Comparison of ENCODE assay signal across 12 cellular contexts in genomic region chr19:953501-954271, GRCh38. TPM values are rescaled to one million over a fixed set of nuclear protein-coding genes. Genes with fewer than 3 reads are reported as not detected.
DNase-seq lines count a peak whose midpoint lies in the region; ATAC-seq and TF ChIP-seq lines count a peak whose summit lies in the region.
"Had no signal": no experiment of that assay in that cellular context is flagged by ENCODE, and none has a peak within 500 bp of the region (broad histone marks: within the 10 kb centered on the region; RNA-seq: fewer than 3 reads in every experiment).

No MANE protein-coding gene starts in this region.

- peak overlapping the region; percentile 74 to 85 for H3K27ac Mint-ChIP-seq in effector memory CD8-positive, alpha-beta T cell
- no peak overlapping the region for H3K27ac Mint-ChIP-seq in neural crest cell (ENCODE audit: unreplicated experiment)
- H3K27ac Mint-ChIP-seq: activated T-helper 2 cell treated with anti-CD3 and anti-CD28 coated beads, Interferon-gamma antibody, Interleukin-2, Interleukin-4, amounts not matched to agents 10 μg/mL and 5 μg/mL and 100 μg/mL, durations not matched to agents 14 hours and 24 hours and 36 hours had no signal

- peaks cover 0 to 24% (median under 1%) of the 10 kb centered on the region in 11 experiments; a peak in 9 of 22 replicates for H3K36me3 ChIP-seq in BLaER1 treated with 17β-estradiol and CSF1 and Interleukin-3, amounts not matched to agents 10 nM and 100 nM
- H3K36me3 ChIP-seq in osteoblast (ENCODE audit: insufficient read depth, low read length) = no peaks in the 10 kb centered on the region
- H3K36me3 ChIP-seq: esophagus muscularis mucosa had no signal

- peak overlapping the region; percentile 79 to 94 (median 86); a peak in 21 of 22 replicates for H3K9ac ChIP-seq in BLaER1 treated with 17β-estradiol and CSF1 and Interleukin-3, amounts not matched to agents 10 nM and 100 nM

- peak overlapping the region in 8 of 10 experiments; percentile 49 to 71 (median 61); a peak in 15 of 20 replicates for H3K4me3 ChIP-seq in BLaER1 treated with 17β-estradiol and CSF1 and Interleukin-3, amounts not matched to agents 10 nM and 100 nM
- H3K4me3 ChIP-seq in HL-60 (replicated peaks; ENCODE audit: insufficient read depth, low read length) (no peak overlapping the region), osteoblast (ENCODE audit: insufficient read depth, low read length) (no peak overlapping the region)
- H3K4me3 ChIP-seq: esophagus muscularis mucosa had no signal

- H3K4me2 ChIP-seq in BLaER1 treated with 17β-estradiol and CSF1 and Interleukin-3, amounts not matched to agents 10 nM and 100 nM = peak overlapping the region; percentile 98 to 100 (median 100)
- H3K4me2 ChIP-seq in osteoblast (ENCODE audit: insufficient read depth, low read length) = no peak overlapping the region

- H3K9me3 Mint-ChIP-seq in effector memory CD8-positive, alpha-beta T cell = no peaks in the 10 kb centered on the region
- H3K9me3 Mint-ChIP-seq in neural crest cell = no peaks in the 10 kb centered on the region
- H3K9me3 Mint-ChIP-seq: activated T-helper 2 cell treated with anti-CD3 and anti-CD28 coated beads, Interferon-gamma antibody, Interleukin-2, Interleukin-4, amounts not matched to agents 10 μg/mL and 5 μg/mL and 100 μg/mL, durations not matched to agents 14 hours and 24 hours and 36 hours had no signal

- H3K36me3 Mint-ChIP-seq in effector memory CD8-positive, alpha-beta T cell (ENCODE audit: insufficient read depth) = no peaks in the 10 kb centered on the region
- no peaks in the 10 kb centered on the region for H3K36me3 Mint-ChIP-seq in neural crest cell (ENCODE audit: low read depth)

- peak overlapping the region; percentile 84 to 95 (median 94); a peak in 20 of 22 replicates for H3K27ac ChIP-seq in BLaER1 treated with 17β-estradiol and CSF1 and Interleukin-3, amounts not matched to agents 10 nM and 100 nM
- peak overlapping the region; percentile 89 for H3K27ac ChIP-seq in HL-60 (replicated peaks)
- no peak overlapping the region for H3K27ac ChIP-seq in osteoblast (ENCODE audit: low read depth, low read length)
- H3K27ac ChIP-seq: esophagus muscularis mucosa had no signal

- no peak overlapping the region for H2AFZ ChIP-seq in osteoblast (ENCODE audit: low read length)

- H3K27me3 Mint-ChIP-seq in effector memory CD8-positive, alpha-beta T cell = no peaks in the 10 kb centered on the region
- H3K27me3 Mint-ChIP-seq in neural crest cell (ENCODE audit: low read depth) = peaks cover 28% of the 10 kb centered on the region

- TF ChIP-seq CTCF in HL-60 (IDR thresholded peaks at IDR 0.05; ENCODE audit: insufficient read depth, low read length) (no peak), neural crest cell (conservative IDR thresholded peaks at IDR 0.05) (no peak), osteoblast (IDR thresholded peaks at IDR 0.05; ENCODE audit: extremely low read depth, low read depth, low read length) (no peak)

- H3K27me3 ChIP-seq in BLaER1 treated with 17β-estradiol and CSF1 and Interleukin-3, amounts not matched to agents 10 nM and 100 nM = no peaks in the 10 kb centered on the region
- H3K27me3 ChIP-seq in HL-60 (ENCODE audit: insufficient read depth, poor library complexity, severe bottlenecking) (no peaks in the 10 kb centered on the region), osteoblast (ENCODE audit: insufficient read depth, low read length) (no peaks in the 10 kb centered on the region)
- H3K27me3 ChIP-seq: esophagus muscularis mucosa had no signal

- peaks cover 79 to 98% (median 93%) of the 10 kb centered on the region in 10 experiments for H3K4me1 ChIP-seq in BLaER1 treated with 17β-estradiol and CSF1 and Interleukin-3, amounts not matched to agents 10 nM and 100 nM
- peaks cover 14% of the 10 kb centered on the region for H3K4me1 ChIP-seq in osteoblast (ENCODE audit: insufficient read depth, low read length)

- H3K4me3 Mint-ChIP-seq in effector memory CD8-positive, alpha-beta T cell = peak overlapping the region; percentile 73 to 82
- H3K4me3 Mint-ChIP-seq in neural crest cell = peak overlapping the region; percentile 47

- no peak for ATAC-seq in effector memory CD8-positive, alpha-beta T cell (replicated peaks)

- peaks cover 0 to 68% (median 19%) of the 10 kb centered on the region in 11 experiments; a peak in 14 of 22 replicates for H4K20me1 ChIP-seq in BLaER1 treated with 17β-estradiol and CSF1 and Interleukin-3, amounts not matched to agents 10 nM and 100 nM
- no peaks in the 10 kb centered on the region for H4K20me1 ChIP-seq in osteoblast (ENCODE audit: insufficient read depth, low read length)

- no peaks in the 10 kb centered on the region for H3K9me3 ChIP-seq in BLaER1 treated with 17β-estradiol and CSF1 and Interleukin-3, amounts not matched to agents 10 nM and 100 nM (replicated peaks in 1 of 11)
- H3K9me3 ChIP-seq in osteoblast (ENCODE audit: low read depth, low read length) = no peaks in the 10 kb centered on the region
- H3K9me3 ChIP-seq: esophagus muscularis mucosa had no signal

- peaks cover 5 to 18% of the 10 kb centered on the region in 2 donors for H3K4me1 Mint-ChIP-seq in effector memory CD8-positive, alpha-beta T cell (ENCODE audit: low read depth in 2 of 2)
- peaks cover 16% of the 10 kb centered on the region for H3K4me1 Mint-ChIP-seq in neural crest cell

- DNase-seq in HL-60 (ENCODE audit: low read depth in 1 of 2, low spot score in 1 of 2) = no peak
- DNase-seq in effector memory CD8-positive, alpha-beta T cell = no peak
- no peak for DNase-seq in neural crest cell (ENCODE audit: low read depth, low spot score)
- DNase-seq in osteoblast (ENCODE audit: insufficient read length, low spot score, missing footprints) = no peak
- DNase-seq in NCI-H446 (lab: John Stamatoyannopoulos, UW) = no peak
- DNase-seq in epidermal melanocyte (ENCODE audit: insufficient read length, low spot score) = no peak
- DNase-seq in cerebellum (ENCODE audit: low spot score) = no peak
- DNase-seq: GDM1, small intestine had no signal

- peaks cover 29% of the 10 kb centered on the region for H3K79me2 ChIP-seq in osteoblast (ENCODE audit: insufficient read depth, low read length)

RNA-seq across cellular contexts. Expression of gene ARID3A, which starts 27.9 kb away (rescaled TPM):
- total RNA-seq in neural crest cell (48.4 and 58.9 TPM in 2 replicates), osteoblast (19.4 and 21.7 TPM in 2 replicates), cerebellum (7.7 TPM)

RNA-seq across cellular contexts. Expression of gene WDR18, which starts 30.5 kb away (rescaled TPM):
- total RNA-seq in neural crest cell (65.2 and 67.4 TPM in 2 replicates), osteoblast (45.6 and 46.6 TPM in 2 replicates), cerebellum (30.9 TPM)

RNA-seq across cellular contexts. Expression of gene KISS1R, which starts 36.6 kb away (rescaled TPM):
- total RNA-seq in neural crest cell (2.2 and 2.4 TPM in 2 replicates), osteoblast (not detected in 2 replicates), cerebellum (0.36 TPM)
- total RNA-seq: esophagus muscularis mucosa had no signal

RNA-seq across cellular contexts. Expression of gene R3HDM4, which starts 40.7 kb away (rescaled TPM):
- total RNA-seq in neural crest cell (47.7 and 50.9 TPM in 2 replicates), osteoblast (31.1 and 32.7 TPM in 2 replicates), cerebellum (19.0 TPM)

RNA-seq across cellular contexts. Expression of gene GRIN3B, which starts 46.5 kb away (rescaled TPM):
- total RNA-seq in neural crest cell (0.12 TPM in 1 of 2 replicates, not detected in the other), osteoblast (not detected in 2 replicates), cerebellum (not detected)
- total RNA-seq: activated T-helper 2 cell treated with anti-CD3 and anti-CD28 coated beads, Interferon-gamma antibody, Interleukin-2, Interleukin-4, amounts not matched to agents 10 μg/mL and 5 μg/mL and 100 μg/mL, durations not matched to agents 14 hours and 24 hours and 36 hours had no signal

Comparison
In these comparisons a context has a peak if more than half of its experiments do, and no peak if none do; other contexts are left out.
1. H3K4me3 ChIP-seq: peak in BLaER1 treated with 17β-estradiol and CSF1 and Interleukin-3, amounts not matched to agents 10 nM and 100 nM (8 of 10); none in HL-60 (single experiment) and osteoblast (single experiment).